ENCODE assay signal across 23 cellular contexts in genomic region chr10:73439055-73439454, GRCh38. TPM values are rescaled to one million over a fixed set of nuclear protein-coding genes. Genes with fewer than 3 reads are reported as not detected.
DNase-seq lines count a peak whose midpoint lies in the region; FAIRE-seq and TF ChIP-seq lines count a peak whose summit lies in the region.
"Had no signal": no experiment of that assay in that cellular context is flagged by ENCODE, and none has a peak within 500 bp of the region (broad histone marks: within the 10 kb centered on the region; RNA-seq: fewer than 3 reads in every experiment).

No MANE protein-coding gene starts in this region.

- H2BK12ac ChIP-seq in mesenchymal stem cell (ENCODE audit: low read length in 2 of 2), result no peak overlapping the region

- POLR2A ChIA-PET in AG04450 (lab: Yijun Ruan, JAX), result no interaction called here

- peak; percentile 11 for DNase-seq in AG04450 (ENCODE audit: low read depth, low spot score)
- peak; percentile 74 for DNase-seq in HCEC 1CT
- DNase-seq in choroid plexus epithelial cell (ENCODE audit: low read depth), result peak; percentile 55
- peak; percentile 10 for DNase-seq in mesenchymal stem cell
- DNase-seq in GM12892 (ENCODE audit: insufficient read length), result no peak
- DNase-seq in esophagus squamous epithelium (lab: John Stamatoyannopoulos, UW), result no peak
- no peak for DNase-seq in NCI-H345 treated with DMSO at 0.1 percent for 48 hours (lab: John Stamatoyannopoulos, UW; ENCODE audit: unreplicated experiment)
- DNase-seq in cerebellar cortex (ENCODE audit: low spot score), result no peak
- DNase-seq: activated CD4-positive, alpha-beta T cell treated with anti-CD3 and anti-CD28 coated beads, Interleukin-2, amount 10 ng/mL, durations not matched to agents 24 days and 14 days; activated CD8-positive, alpha-beta memory T cell treated with anti-CD3 and anti-CD28 coated beads, Interleukin-2, amount 10 ng/mL, durations not matched to agents 7 days and 5 days; H9; MM.1S; naive B cell; NCI-H1436; NCI-H524 treated with DMSO at 0.1 percent for 48 hours; right cardiac atrium; T-helper 2 cell had no signal

- no peak for FAIRE-seq in GM12892 (lab: Jason Lieb, UNC)
- FAIRE-seq: D721Med, GM18507, K562 had no signal

- H3K27ac ChIP-seq in AG04450 (ENCODE audit: low read depth, low read length) (no peak overlapping the region), mesenchymal stem cell (ENCODE audit: low read length, poor library complexity, severe bottlenecking) (no peak overlapping the region), esophagus squamous epithelium (no peak overlapping the region)
- H3K27ac ChIP-seq: gastroesophageal sphincter, SK-N-MC had no signal

- no peak overlapping the region for H3K23ac ChIP-seq in mesenchymal stem cell (ENCODE audit: low read length in 2 of 2)

- intact Hi-C loops in esophagus squamous epithelium (cut with DNase I), result no loop called here

- no peak overlapping the region for H4K91ac ChIP-seq in mesenchymal stem cell (ENCODE audit: low read length)

- no peak for TF ChIP-seq POLR2A in GM12892 (IDR thresholded peaks at IDR 0.05; ENCODE audit: low read depth, low read length)
- no peak for TF ChIP-seq POLR2A in esophagus squamous epithelium (IDR thresholded peaks at IDR 0.05)

- H2AFZ ChIP-seq in mesenchymal stem cell (ENCODE audit: low read depth, low read length), result no peak overlapping the region

- H3K4me1 ChIP-seq in mesenchymal stem cell (ENCODE audit: control insufficient read depth, insufficient read depth, low read depth, low read length) (no peaks in the 10 kb centered on the region), esophagus squamous epithelium (no peaks in the 10 kb centered on the region)

- H3K36me3 ChIP-seq in mesenchymal stem cell (ENCODE audit: control insufficient read depth in 1 of 2, insufficient read depth in 2 of 2, low read depth in 1 of 2, low read length in 2 of 2) (peaks cover 5 to 62% of the 10 kb centered on the region in 2 experiments), esophagus squamous epithelium (peaks cover 0 to 58% (median 0%) of the 10 kb centered on the region in 3 donors)

- H3K4me2 ChIP-seq in mesenchymal stem cell (ENCODE audit: low read length, poor library complexity, severe bottlenecking), result no peak overlapping the region

- no peak overlapping the region for H3K14ac ChIP-seq in mesenchymal stem cell (ENCODE audit: low read length in 2 of 2)

- peaks cover 6% of the 10 kb centered on the region for H3K79me1 ChIP-seq in mesenchymal stem cell (replicated peaks; ENCODE audit: low read length, poor library complexity, severe bottlenecking)

- H3K9me3 ChIP-seq in AG04450 (ENCODE audit: control insufficient read depth, insufficient read depth, low read length) (no peaks in the 10 kb centered on the region), mesenchymal stem cell (ENCODE audit: control insufficient read depth, low read length) (no peaks in the 10 kb centered on the region), esophagus squamous epithelium (no peaks in the 10 kb centered on the region)
- H3K9me3 ChIP-seq: gastroesophageal sphincter had no signal

- TF ChIP-seq CTCF in AG04450 (IDR thresholded peaks at IDR 0.05; ENCODE audit: low read depth, low read length) (no peak), choroid plexus epithelial cell (conservative IDR thresholded peaks at IDR 0.05; ENCODE audit: low read depth, low read length) (no peak), esophagus squamous epithelium (IDR thresholded peaks at IDR 0.05) (no peak)

- H3K4me3 ChIP-seq in AG04450 (ENCODE audit: low read depth, low read length), result no peak overlapping the region
- no peak overlapping the region for H3K4me3 ChIP-seq in choroid plexus epithelial cell (ENCODE audit: low read depth, low read length)
- H3K4me3 ChIP-seq in mesenchymal stem cell (ENCODE audit: insufficient read depth in 1 of 2, low read depth in 1 of 2, low read length in 2 of 2), result peak overlapping the region in 1 of 2 experiments; percentile 9
- no peak overlapping the region for H3K4me3 ChIP-seq in esophagus squamous epithelium
- H3K4me3 ChIP-seq: gastroesophageal sphincter, K562, SK-N-MC had no signal

- CTCF ChIA-PET in AG04450 (lab: Charles Lee), result no interaction called here

- no peak overlapping the region for H2BK120ac ChIP-seq in mesenchymal stem cell (ENCODE audit: low read depth, low read length)

- H2BK15ac ChIP-seq in mesenchymal stem cell (ENCODE audit: low read depth, poor library complexity, severe bottlenecking), result no peak overlapping the region

- H2AK5ac ChIP-seq in mesenchymal stem cell (ENCODE audit: low read length, severe bottlenecking), result no peak overlapping the region

- H3K9ac ChIP-seq in mesenchymal stem cell (ENCODE audit: low read length), result peak overlapping the region; percentile 44

- H2BK5ac ChIP-seq in mesenchymal stem cell (ENCODE audit: low read depth, low read length, poor library complexity, severe bottlenecking), result no peak overlapping the region

- no peaks in the 10 kb centered on the region for H3K27me3 ChIP-seq in AG04450 (ENCODE audit: control insufficient read depth, insufficient read depth, low read length)
- no peaks in the 10 kb centered on the region for H3K27me3 ChIP-seq in mesenchymal stem cell (ENCODE audit: control insufficient read depth in 1 of 2, insufficient read depth in 1 of 2, low read length in 2 of 2)
- no peaks in the 10 kb centered on the region for H3K27me3 ChIP-seq in esophagus squamous epithelium
- H3K27me3 ChIP-seq: gastroesophageal sphincter had no signal

- no peak overlapping the region for H3K18ac ChIP-seq in mesenchymal stem cell (ENCODE audit: low read depth in 1 of 2, low read length in 2 of 2)

- no peak overlapping the region for H4K8ac ChIP-seq in mesenchymal stem cell (ENCODE audit: low read length)

- no peak overlapping the region for H3K4ac ChIP-seq in mesenchymal stem cell (ENCODE audit: low read depth in 1 of 2, low read length in 2 of 2)

- 88% methylated on average over 1 of the region's 1 CpG for WGBS in mesenchymal stem cell
- 94 to 100% methylated on average over 1 of the region's 1 CpG for WGBS in esophagus squamous epithelium, 2 donors

RNA-seq across cellular contexts. Expression of gene MSS51, which starts 5.7 kb away (rescaled TPM):
- polyA plus RNA-seq in AG04450 (2011; rRNA removed), result 1.2 and 1.4 TPM in 2 replicates
- polyA minus RNA-seq in AG04450 (2011; rRNA and poly(A)+ RNA removed), result 2.2 and 2.7 TPM in 2 replicates
- polyA plus RNA-seq in mesenchymal stem cell (2013, experiment 1 of 2), result 0.35 TPM
- polyA plus RNA-seq in mesenchymal stem cell (2013, experiment 2 of 2), result 0.32 TPM
- 2.1 TPM for polyA plus RNA-seq in GM12892 (2012; ENCODE audit: missing spikeins)
- total RNA-seq in esophagus squamous epithelium, result 1 to 10 TPM in 3 of 4 donors, under 1 TPM in 1; 0.88 to 2.5 (median 2.1) TPM
- polyA plus RNA-seq: CD14-positive monocyte had no signal

RNA-seq across cellular contexts. Expression of gene ANXA7, which starts 25.2 kb away (rescaled TPM):
- 117 TPM in 2 replicates for polyA plus RNA-seq in AG04450 (2011; rRNA removed)
- 84.8 and 85.4 TPM in 2 replicates for polyA minus RNA-seq in AG04450 (2011; rRNA and poly(A)+ RNA removed)
- polyA plus RNA-seq in mesenchymal stem cell (2013, experiment 1 of 2), result 51.5 TPM
- 50.9 TPM for polyA plus RNA-seq in mesenchymal stem cell (2013, experiment 2 of 2)
- 110 TPM for polyA plus RNA-seq in GM12892 (2012; ENCODE audit: missing spikeins)
- 100 to 1,000 TPM in 3 of 4 donors, 10 to 100 TPM in 1; 95.8 to 130 (median 108) TPM for total RNA-seq in esophagus squamous epithelium

RNA-seq across cellular contexts. Expression of gene PPP3CB, which starts 56.8 kb away (rescaled TPM):
- 35.9 and 41.8 TPM in 2 replicates for polyA plus RNA-seq in AG04450 (2011; rRNA removed)
- polyA minus RNA-seq in AG04450 (2011; rRNA and poly(A)+ RNA removed), result 27.7 and 33.8 TPM in 2 replicates
- polyA plus RNA-seq in mesenchymal stem cell (2013, experiment 1 of 2), result 32.2 TPM
- polyA plus RNA-seq in mesenchymal stem cell (2013, experiment 2 of 2), result 32.6 TPM
- 36.3 TPM for polyA plus RNA-seq in GM12892 (2012; ENCODE audit: missing spikeins)
- 10 to 100 TPM; 24.1 to 40.2 (median 30.6) TPM for total RNA-seq in esophagus squamous epithelium

Comparison
In these comparisons a context has a peak if more than half of its experiments do, and no peak if none do; other contexts are left out.
1. DNase-seq: peak in AG04450 (single experiment), HCEC 1CT (single experiment), choroid plexus epithelial cell (single experiment) and mesenchymal stem cell (single experiment); none in GM12892 (single experiment), esophagus squamous epithelium (single experiment), NCI-H345 treated with DMSO at 0.1 percent for 48 hours (single experiment) and cerebellar cortex (single experiment).